8 cellular contexts compared by ENCODE assay signal in genomic region chr15:42137461-42138261, GRCh38. TPM values are rescaled to one million over a fixed set of nuclear protein-coding genes. Genes with fewer than 3 reads are reported as not detected.
DNase-seq lines count a peak whose midpoint lies in the region; ATAC-seq, FAIRE-seq and TF ChIP-seq lines count a peak whose summit lies in the region.

No MANE protein-coding gene starts in this region.

- DNase-seq in activated T-cell treated with anti-CD3 and anti-CD28 coated beads, Interleukin-2, amount 50 U/mL, for 1 hour, result peak; percentile 16
- DNase-seq in activated T-cell treated with anti-CD3 and anti-CD28 coated beads for 4 hours (no peak), M059J (ENCODE audit: low read depth) (peak; percentile 64), fibroblast of pulmonary artery (ENCODE audit: low read depth) (peak; percentile 68), osteocyte (ENCODE audit: extremely low spot score, unreplicated experiment) (peak; percentile 72)

- no peak overlapping the region for H3K4me3 Mint-ChIP-seq in osteocyte (ENCODE audit: unreplicated experiment)

- H3K27ac Mint-ChIP-seq in osteocyte (ENCODE audit: unreplicated experiment), result no peak overlapping the region

- no peaks in the 10 kb centered on the region for H3K9me3 Mint-ChIP-seq in osteocyte (ENCODE audit: unreplicated experiment)

- H3K4me3 ChIP-seq in fibroblast of pulmonary artery (replicated peaks; ENCODE audit: low read depth, low read length), result no peak overlapping the region

- FAIRE-seq in TTC549 (lab: Jason Lieb, UNC), result peak; percentile 58

- ATAC-seq in GM21367 (IDR thresholded peaks at IDR 0.05; ENCODE audit: unreplicated experiment) (no peak), HG02623 (IDR thresholded peaks at IDR 0.05; ENCODE audit: unreplicated experiment) (no peak)

- TF ChIP-seq CTCF in fibroblast of pulmonary artery (IDR thresholded peaks at IDR 0.05; ENCODE audit: low read length, missing control alignments), result peak; percentile 61
- TF ChIP-seq CTCF in osteocyte (IDR thresholded peaks at IDR 0.05), result peak; percentile 74

- peaks cover 27% of the 10 kb centered on the region for H3K27me3 Mint-ChIP-seq in osteocyte (ENCODE audit: unreplicated experiment)

- no peaks in the 10 kb centered on the region for H3K36me3 Mint-ChIP-seq in osteocyte (ENCODE audit: unreplicated experiment)

- no peaks in the 10 kb centered on the region for H3K4me1 Mint-ChIP-seq in osteocyte (ENCODE audit: unreplicated experiment)

RNA-seq across cellular contexts. Expression of gene PLA2G4F, which starts 18.8 kb away (rescaled TPM):
- total RNA-seq in M059J (2014; rRNA removed; shearing (Covaris generic)), result not detected in 2 replicates
- total RNA-seq in osteocyte, result not detected in 2 replicates

RNA-seq across cellular contexts. Expression of gene PLA2G4D, which starts 43.3 kb away (rescaled TPM):
- total RNA-seq in M059J (2014; rRNA removed; shearing (Covaris generic)), result 0.10 and 0.52 TPM in 2 replicates
- total RNA-seq in osteocyte, result not detected in 2 replicates
